ENCODE assay signal across 23 cellular contexts in the genomic region with DNA sequence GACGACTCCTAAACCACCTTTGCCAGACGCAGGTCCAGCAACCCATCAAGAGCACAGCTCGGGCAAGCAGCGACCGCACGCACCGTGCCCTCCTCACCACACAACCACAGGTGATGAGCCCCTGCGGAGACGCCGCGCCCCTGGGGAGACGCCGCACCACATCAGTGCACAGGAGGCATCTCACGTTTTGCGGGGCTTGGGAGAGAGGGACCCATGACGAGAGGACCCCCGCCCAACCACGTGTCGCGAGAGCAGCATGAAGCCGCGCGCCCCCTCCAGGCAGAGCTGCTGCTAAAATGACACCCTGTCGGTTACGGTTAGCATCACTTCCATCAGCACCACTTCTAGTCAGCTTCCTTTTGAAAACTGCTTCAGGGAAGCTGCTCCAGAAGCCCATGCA.
"Had no signal": no experiment of that assay in that cellular context is flagged by ENCODE, and none has a peak within 500 bp of the region (broad histone marks: within the 10 kb centered on the region; RNA-seq: fewer than 3 reads in every experiment).

No MANE protein-coding gene starts in this region.

- FAIRE-seq: HTR-8/SVneo, RCC 7860 had no signal

- H3K36me3 ChIP-seq: MG63 had no signal

- H3K4me3 ChIP-seq: MG63, SJSA1, SK-N-MC had no signal

- DNase-seq: Karpas-422, KG1, MG63, NCI-H1092, NCI-H1105 treated with DMSO at 0.1 percent for 48 hours, NCI-H1417 treated with DMSO at 0.1 percent for 48 hours, NCI-H146, NCI-H1694 treated with DMSO at 0.1 percent for 48 hours, NCI-H1930, NCI-H2081, NCI-H2107, NCI-H2227 treated with DMSO at 0.1 percent for 48 hours, NCI-H524, NCI-H526 treated with DMSO at 0.1 percent for 48 hours, NCI-H774, Right ventricle myocardium superior, RPMI8226, SIG-M5 had no signal

- H3K27me3 ChIP-seq: MG63, SJSA1 had no signal

- H3K4me1 ChIP-seq: SJSA1 had no signal

- H3K27ac ChIP-seq: HL-60, SJSA1, SK-N-MC had no signal

- H3K9me3 ChIP-seq: MG63, SJSA1 had no signal
